9 cellular contexts compared by ENCODE assay signal in the genomic region with DNA sequence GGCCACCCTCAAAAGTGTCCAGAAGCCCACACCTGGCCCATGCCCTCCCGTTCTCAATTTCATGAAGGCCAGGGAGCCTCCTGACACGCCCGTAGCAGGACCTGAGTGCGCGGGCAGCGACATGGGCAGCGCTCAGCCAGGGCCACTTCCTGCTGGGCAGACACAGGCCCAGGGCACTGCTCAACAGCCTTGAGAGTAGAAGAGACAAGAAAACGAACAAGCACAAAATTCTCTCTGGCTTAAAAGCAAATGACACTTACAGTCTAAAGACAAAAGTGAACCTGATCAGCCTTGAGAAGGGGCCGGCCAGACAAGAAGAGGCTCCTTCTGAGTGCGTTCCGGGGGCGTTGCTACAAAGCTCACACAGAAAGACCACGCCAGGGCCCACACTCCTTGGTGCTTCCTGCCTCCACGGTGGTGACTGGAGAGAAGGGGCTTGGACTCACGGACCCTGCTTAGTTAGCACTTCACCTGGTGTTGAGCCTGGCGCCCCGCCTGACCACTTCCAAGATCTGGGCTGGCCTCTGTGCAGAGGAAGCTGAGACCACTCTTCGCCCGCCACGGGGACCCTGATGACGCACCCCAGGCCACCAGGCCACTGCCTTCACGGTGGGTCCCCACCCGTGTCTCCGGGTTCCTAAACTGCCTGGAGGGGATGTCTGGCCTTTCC. TPM values are rescaled to one million over a fixed set of nuclear protein-coding genes. Genes with fewer than 3 reads are reported as not detected.
DNase-seq lines count a peak whose midpoint lies in the region; ATAC-seq and TF ChIP-seq lines count a peak whose summit lies in the region.
"Had no signal": no experiment of that assay in that cellular context is flagged by ENCODE, and none has a peak within 500 bp of the region (broad histone marks: within the 10 kb centered on the region; RNA-seq: fewer than 3 reads in every experiment).

No MANE protein-coding gene starts in this region.

- no peaks in the 10 kb centered on the region for H3K36me3 Mint-ChIP-seq in HFFc6 (ENCODE audit: low read depth)
- no peaks in the 10 kb centered on the region for H3K36me3 Mint-ChIP-seq in activated CD4-positive, alpha-beta memory T cell treated with anti-CD3 and anti-CD28 coated beads for 36 hours

- peak; percentile 10 to 13 for ATAC-seq in left cardiac atrium
- no peak for ATAC-seq in HG02759 (IDR thresholded peaks at IDR 0.05; ENCODE audit: unreplicated experiment)
- ATAC-seq in HG03045 (IDR thresholded peaks at IDR 0.05; ENCODE audit: unreplicated experiment) = no peak

- POLR2A ChIA-PET in activated CD4-positive, alpha-beta memory T cell treated with anti-CD3 and anti-CD28 coated beads for 36 hours (lab: Charles Lee) = no interaction called here

- H3K4me1 Mint-ChIP-seq in HFFc6 (ENCODE audit: low read depth) = no peaks in the 10 kb centered on the region
- H3K4me1 Mint-ChIP-seq in activated CD4-positive, alpha-beta memory T cell treated with anti-CD3 and anti-CD28 coated beads for 36 hours (ENCODE audit: low read depth) = peaks cover 37% of the 10 kb centered on the region

- TF ChIP-seq CTCF in HFFc6 (IDR thresholded peaks at IDR 0.05) = no peak

- DNase-seq in HFFc6 (no peak), left cardiac atrium (no peak), skeletal muscle cell (ENCODE audit: low read depth) (no peak), globus pallidus (ENCODE audit: low spot score) (no peak), NCI-H187 treated with DMSO at 0.1 percent for 48 hours (lab: John Stamatoyannopoulos, UW) (no peak)
- peak; percentile 19 for DNase-seq in activated CD4-positive, alpha-beta memory T cell treated with anti-CD3 and anti-CD28 coated beads for 36 hours
- DNase-seq: NCI-H82 had no signal

- CTCF ChIA-PET in activated CD4-positive, alpha-beta memory T cell treated with anti-CD3 and anti-CD28 coated beads for 36 hours (lab: Charles Lee) = no interaction called here

- H3K27ac Mint-ChIP-seq in HFFc6 = no peak overlapping the region
- H3K27ac Mint-ChIP-seq in activated CD4-positive, alpha-beta memory T cell treated with anti-CD3 and anti-CD28 coated beads for 36 hours = no peak overlapping the region

- peak overlapping the region; percentile 64 for H3K4me3 ChIP-seq in skeletal muscle cell (ENCODE audit: low read depth, low read length)

- intact Hi-C loops in activated CD4-positive, alpha-beta memory T cell treated with anti-CD3 and anti-CD28 coated beads for 36 hours (cut with micrococcal nuclease) = no loop called here
- intact Hi-C loops in left cardiac atrium (cut with DNase I) = no loop called here

- peak overlapping the region; percentile 84 for H3K4me3 Mint-ChIP-seq in HFFc6
- peak overlapping the region; percentile 79 for H3K4me3 Mint-ChIP-seq in activated CD4-positive, alpha-beta memory T cell treated with anti-CD3 and anti-CD28 coated beads for 36 hours

- peaks cover 26% of the 10 kb centered on the region for H3K27me3 Mint-ChIP-seq in HFFc6 (ENCODE audit: insufficient read depth)
- no peaks in the 10 kb centered on the region for H3K27me3 Mint-ChIP-seq in activated CD4-positive, alpha-beta memory T cell treated with anti-CD3 and anti-CD28 coated beads for 36 hours

- no peaks in the 10 kb centered on the region for H3K9me3 Mint-ChIP-seq in HFFc6
- H3K9me3 Mint-ChIP-seq in activated CD4-positive, alpha-beta memory T cell treated with anti-CD3 and anti-CD28 coated beads for 36 hours = no peaks in the 10 kb centered on the region

RNA-seq across cellular contexts. Expression of a gene that starts 1.5 kb away (rescaled TPM):
- under 1 TPM in 3 of 6 experiments, not detected in 3; 0.07 to 0.09 (median 0.09) TPM for total RNA-seq in HFFc6 (2021; fragmentation: NEBNext Ultra II Directional; extraction: Animal tissue kit (Norgen Biotek cat#: 25700))
- total RNA-seq in activated CD4-positive, alpha-beta memory T cell treated with anti-CD3 and anti-CD28 coated beads for 36 hours = 10 to 100 TPM; 10.1 to 10.8 TPM
- total RNA-seq in left cardiac atrium = 10 to 100 TPM; 53.7 to 54.1 TPM

Comparison
In these comparisons a context has a peak if more than half of its experiments do, and no peak if none do; other contexts are left out.
1. ATAC-seq: peak in left cardiac atrium (2 of 2); none in HG02759 (single experiment) and HG03045 (single experiment).
2. RNA of a gene that starts 1.5 kb away (total RNA-seq): 53.7 to 54.1 TPM in left cardiac atrium and 10.1 to 10.8 TPM in activated CD4-positive, alpha-beta memory T cell treated with anti-CD3 and anti-CD28 coated beads for 36 hours; 0.07 to 0.09 TPM in HFFc6; every median in the first group is over 10 times any median in the second.